2 cellular contexts compared by ENCODE assay signal in the genomic region with DNA sequence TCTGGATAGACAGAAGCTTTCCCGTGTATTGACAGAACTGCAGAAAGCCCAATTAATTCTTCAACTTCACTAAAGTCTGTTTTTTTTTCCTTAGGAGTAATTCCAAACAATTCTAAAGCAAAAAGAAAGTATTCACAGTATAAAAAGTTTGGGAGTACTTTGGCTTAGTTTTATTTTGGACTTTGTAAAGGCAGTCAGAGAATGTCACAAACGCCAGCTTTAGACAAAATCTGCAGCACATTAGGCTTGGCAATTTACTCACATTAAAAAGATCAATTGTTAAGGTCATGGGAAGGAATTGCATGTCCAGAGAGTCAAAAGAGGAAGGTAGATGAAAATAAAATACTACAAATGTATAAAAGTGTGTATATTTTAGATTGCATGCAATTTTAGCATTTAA.
TF ChIP-seq lines count a peak whose summit lies in the region.

No MANE protein-coding gene starts in this region.

TF ChIP-seq in liver, 16 proteins besides CTCF, POLR2A, EP300 and RAD21:
- no peak for TF ChIP-seq YY1 (IDR thresholded peaks at IDR 0.05)
- peak in 1 of 2 donors; percentile 24 for TF ChIP-seq RXRA (IDR thresholded peaks at IDR 0.05)
- TF ChIP-seq TAF1 (conservative IDR thresholded peaks at IDR 0.05), result no peak
- TF ChIP-seq HNF4A (conservative IDR thresholded peaks at IDR 0.05), result peak; percentile 56 to 63
- no peak for TF ChIP-seq FOXA2 (IDR thresholded peaks at IDR 0.05)
- no peak for TF ChIP-seq FOXA1 (IDR thresholded peaks at IDR 0.05)
- no peak for TF ChIP-seq HNF4G (IDR thresholded peaks at IDR 0.05)
- TF ChIP-seq SP1 (IDR thresholded peaks at IDR 0.05), result no peak
- no peak for TF ChIP-seq NR2F2 (IDR thresholded peaks at IDR 0.05)
- TF ChIP-seq, protein P1, sequence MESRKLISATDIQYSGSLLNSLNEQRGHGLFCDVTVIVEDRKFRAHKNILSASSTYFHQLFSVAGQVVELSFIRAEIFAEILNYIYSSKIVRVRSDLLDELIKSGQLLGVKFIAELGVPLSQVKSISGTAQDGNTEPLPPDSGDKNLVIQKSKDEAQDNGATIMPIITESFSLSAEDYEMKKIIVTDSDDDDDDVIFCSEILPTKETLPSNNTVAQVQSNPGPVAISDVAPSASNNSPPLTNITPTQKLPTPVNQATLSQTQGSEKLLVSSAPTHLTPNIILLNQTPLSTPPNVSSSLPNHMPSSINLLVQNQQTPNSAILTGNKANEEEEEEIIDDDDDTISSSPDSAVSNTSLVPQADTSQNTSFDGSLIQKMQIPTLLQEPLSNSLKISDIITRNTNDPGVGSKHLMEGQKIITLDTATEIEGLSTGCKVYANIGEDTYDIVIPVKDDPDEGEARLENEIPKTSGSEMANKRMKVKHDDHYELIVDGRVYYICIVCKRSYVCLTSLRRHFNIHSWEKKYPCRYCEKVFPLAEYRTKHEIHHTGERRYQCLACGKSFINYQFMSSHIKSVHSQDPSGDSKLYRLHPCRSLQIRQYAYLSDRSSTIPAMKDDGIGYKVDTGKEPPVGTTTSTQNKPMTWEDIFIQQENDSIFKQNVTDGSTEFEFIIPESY (IDR thresholded peaks at IDR 0.05), result no peak
- TF ChIP-seq, protein P2, sequence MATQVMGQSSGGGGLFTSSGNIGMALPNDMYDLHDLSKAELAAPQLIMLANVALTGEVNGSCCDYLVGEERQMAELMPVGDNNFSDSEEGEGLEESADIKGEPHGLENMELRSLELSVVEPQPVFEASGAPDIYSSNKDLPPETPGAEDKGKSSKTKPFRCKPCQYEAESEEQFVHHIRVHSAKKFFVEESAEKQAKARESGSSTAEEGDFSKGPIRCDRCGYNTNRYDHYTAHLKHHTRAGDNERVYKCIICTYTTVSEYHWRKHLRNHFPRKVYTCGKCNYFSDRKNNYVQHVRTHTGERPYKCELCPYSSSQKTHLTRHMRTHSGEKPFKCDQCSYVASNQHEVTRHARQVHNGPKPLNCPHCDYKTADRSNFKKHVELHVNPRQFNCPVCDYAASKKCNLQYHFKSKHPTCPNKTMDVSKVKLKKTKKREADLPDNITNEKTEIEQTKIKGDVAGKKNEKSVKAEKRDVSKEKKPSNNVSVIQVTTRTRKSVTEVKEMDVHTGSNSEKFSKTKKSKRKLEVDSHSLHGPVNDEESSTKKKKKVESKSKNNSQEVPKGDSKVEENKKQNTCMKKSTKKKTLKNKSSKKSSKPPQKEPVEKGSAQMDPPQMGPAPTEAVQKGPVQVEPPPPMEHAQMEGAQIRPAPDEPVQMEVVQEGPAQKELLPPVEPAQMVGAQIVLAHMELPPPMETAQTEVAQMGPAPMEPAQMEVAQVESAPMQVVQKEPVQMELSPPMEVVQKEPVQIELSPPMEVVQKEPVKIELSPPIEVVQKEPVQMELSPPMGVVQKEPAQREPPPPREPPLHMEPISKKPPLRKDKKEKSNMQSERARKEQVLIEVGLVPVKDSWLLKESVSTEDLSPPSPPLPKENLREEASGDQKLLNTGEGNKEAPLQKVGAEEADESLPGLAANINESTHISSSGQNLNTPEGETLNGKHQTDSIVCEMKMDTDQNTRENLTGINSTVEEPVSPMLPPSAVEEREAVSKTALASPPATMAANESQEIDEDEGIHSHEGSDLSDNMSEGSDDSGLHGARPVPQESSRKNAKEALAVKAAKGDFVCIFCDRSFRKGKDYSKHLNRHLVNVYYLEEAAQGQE (IDR thresholded peaks at IDR 0.05), result no peak
- TF ChIP-seq EGR1 (IDR thresholded peaks at IDR 0.05; ENCODE audit: low read depth in 2 of 2), result no peak
- no peak for TF ChIP-seq JUND (IDR thresholded peaks at IDR 0.05)

TF ChIP-seq in HepG2, 621 proteins besides CTCF, POLR2A, EP300 and RAD21:
- no peak for TF ChIP-seq ATF7-NPFF (CRISPR knock-in tag; IDR thresholded peaks at IDR 0.05; ENCODE audit: low read depth)
- no peak for TF ChIP-seq ZNF598 (CRISPR knock-in tag; IDR thresholded peaks at IDR 0.05; ENCODE audit: borderline replicate concordance)
- TF ChIP-seq GLI4 (CRISPR knock-in tag; IDR thresholded peaks at IDR 0.05; ENCODE audit: borderline replicate concordance), result no peak
- TF ChIP-seq ZNF484 (CRISPR knock-in tag; IDR thresholded peaks at IDR 0.05; ENCODE audit: borderline replicate concordance, low read depth), result no peak
- TF ChIP-seq ZNF510 (CRISPR knock-in tag; IDR thresholded peaks at IDR 0.05; ENCODE audit: low read depth), result no peak
- TF ChIP-seq ZNF747 (CRISPR knock-in tag; IDR thresholded peaks at IDR 0.05; ENCODE audit: borderline replicate concordance), result no peak
TF ChIP-seq in HepG2: peak in this region for 0.
